ENCODE assay signal across 8 cellular contexts in the genomic region with DNA sequence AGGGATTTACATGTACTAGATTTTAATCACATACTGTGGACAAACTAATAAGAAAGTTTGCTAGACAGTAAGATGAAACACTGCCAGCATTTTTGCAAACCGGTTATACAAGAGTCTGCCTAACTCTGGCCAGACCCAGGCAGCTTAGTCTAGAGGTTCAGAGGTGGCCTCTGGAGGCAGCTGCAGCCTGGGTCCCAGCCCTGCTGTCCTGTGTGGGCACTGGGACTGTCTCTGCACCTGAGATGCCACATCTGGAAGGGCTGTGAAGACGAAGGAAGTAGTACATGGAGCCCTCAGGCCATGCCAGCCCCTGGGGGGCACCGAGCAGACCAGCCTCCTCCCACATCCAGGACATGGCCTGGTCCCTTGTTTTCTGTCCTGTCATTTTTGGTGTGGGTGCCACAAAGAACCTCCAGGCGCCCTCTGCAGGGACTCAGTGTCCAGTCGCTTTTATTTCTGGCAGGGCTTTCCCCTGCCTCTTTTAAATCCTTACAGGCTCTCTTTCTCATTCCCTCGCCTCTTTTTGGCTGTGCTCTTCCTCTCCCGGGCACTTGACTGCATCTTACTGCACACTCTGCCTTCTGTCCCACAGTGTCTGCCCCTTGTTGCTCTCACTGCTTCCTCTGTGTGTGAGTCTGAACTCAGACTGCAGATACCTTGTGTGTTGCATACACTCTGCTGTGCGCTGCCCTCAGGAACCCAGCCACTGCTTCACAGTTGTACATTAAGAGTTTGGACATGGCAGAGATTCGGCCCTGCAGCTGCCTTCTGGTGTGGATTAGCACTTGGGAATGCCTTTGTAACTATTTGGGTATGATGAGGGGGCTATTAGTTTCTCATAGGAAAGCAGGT.
DNase-seq lines count a peak whose midpoint lies in the region; ATAC-seq and TF ChIP-seq lines count a peak whose summit lies in the region.

No MANE protein-coding gene starts in this region.

- peak; percentile 67 for TF ChIP-seq CTCF in AG09309 (IDR thresholded peaks at IDR 0.05; ENCODE audit: control insufficient read depth, insufficient read depth, low read depth, low read length, missing control alignments)
- TF ChIP-seq CTCF in GM13976 (IDR thresholded peaks at IDR 0.05; ENCODE audit: borderline replicate concordance, control extremely low read depth, extremely low read depth, insufficient read depth, missing control alignments), result peak; percentile 43
- TF ChIP-seq CTCF in gastroesophageal sphincter (IDR thresholded peaks at IDR 0.05), result peak in 3 of 4 experiments; percentile 12 to 52 (median 22)
- peak; percentile 61 for TF ChIP-seq CTCF in parathyroid adenoma (IDR thresholded peaks at IDR 0.05)

- H3K9ac ChIP-seq in parathyroid adenoma, result no peak overlapping the region

- in situ Hi-C loops in GM13976 (cut with MboI; ENCODE audit: low sequenced_read_pairs, unreplicated experiment), result no loop called here

- H3K27ac ChIP-seq in gastroesophageal sphincter, result peak overlapping the region in 2 of 4 donors; percentile 45 to 46
- no peak overlapping the region for H3K27ac ChIP-seq in parathyroid adenoma

- H3K79me2 ChIP-seq in parathyroid adenoma, result peaks cover 2% of the 10 kb centered on the region

- H3K36me3 ChIP-seq in gastroesophageal sphincter (peaks cover 0 to 18% of the 10 kb centered on the region in 2 donors), parathyroid adenoma (ENCODE audit: control insufficient read depth, insufficient read depth, low read length) (no peaks in the 10 kb centered on the region)

- peak overlapping the region; percentile 43 for H3K4me2 ChIP-seq in parathyroid adenoma (ENCODE audit: low read length)

- peak; percentile 38 for ATAC-seq in gastroesophageal sphincter
- no peak for ATAC-seq in GM18870 (IDR thresholded peaks at IDR 0.05; ENCODE audit: unreplicated experiment)

- DNase-seq in AG09309 (ENCODE audit: low read depth) (no peak), GM13976 (ENCODE audit: low spot score) (peak; percentile 72), NCI-H345 treated with DMSO at 0.1 percent for 48 hours (lab: John Stamatoyannopoulos, UW; ENCODE audit: unreplicated experiment) (peak; percentile 13), activated T-cell treated with anti-CD3 and anti-CD28 coated beads for 48 hours (ENCODE audit: low read depth) (peak; percentile 27)
- no peak for DNase-seq in effector CD8-positive, alpha-beta T cell (lab: John Stamatoyannopoulos, UW)

- H3K9me3 ChIP-seq in gastroesophageal sphincter (no peaks in the 10 kb centered on the region), parathyroid adenoma (ENCODE audit: control insufficient read depth, low read length) (no peaks in the 10 kb centered on the region)

- no peak overlapping the region for H2AFZ ChIP-seq in parathyroid adenoma

- no peak for TF ChIP-seq POLR2A in gastroesophageal sphincter (IDR thresholded peaks at IDR 0.05)

- no peaks in the 10 kb centered on the region for H3K27me3 ChIP-seq in gastroesophageal sphincter
- no peaks in the 10 kb centered on the region for H3K27me3 ChIP-seq in parathyroid adenoma (ENCODE audit: control insufficient read depth, insufficient read depth, low read length)

- TF ChIP-seq EP300 in gastroesophageal sphincter (IDR thresholded peaks at IDR 0.05), result no peak

- peaks cover 0 to 13% (median 0%) of the 10 kb centered on the region in 3 donors for H3K4me1 ChIP-seq in gastroesophageal sphincter
- no peaks in the 10 kb centered on the region for H3K4me1 ChIP-seq in parathyroid adenoma

- no peak overlapping the region for H3K4me3 ChIP-seq in AG09309 (ENCODE audit: control insufficient read depth, low read depth, low read length)
- no peak overlapping the region for H3K4me3 ChIP-seq in gastroesophageal sphincter
- H3K4me3 ChIP-seq in parathyroid adenoma (ENCODE audit: low read depth, low read length), result no peak overlapping the region

- WGBS in gastroesophageal sphincter (ENCODE audit: low coverage in 1 of 2), 2 donors, result 22 to 25% methylated on average over 5 to 7 of the region's 9 CpGs

Comparison
In these comparisons a context has a peak if more than half of its experiments do, and no peak if none do; other contexts are left out.
1. DNase-seq: peak in GM13976 (single experiment), NCI-H345 treated with DMSO at 0.1 percent for 48 hours (single experiment) and activated T-cell treated with anti-CD3 and anti-CD28 coated beads for 48 hours (single experiment); none in AG09309 (single experiment) and effector CD8-positive, alpha-beta T cell (single experiment).
2. Peak in every context shown above with its lines, with median percentiles within 50 percentile points of each other: CTCF ChIP-seq.